ENCODE assay signal across 25 cellular contexts in the genomic region with DNA sequence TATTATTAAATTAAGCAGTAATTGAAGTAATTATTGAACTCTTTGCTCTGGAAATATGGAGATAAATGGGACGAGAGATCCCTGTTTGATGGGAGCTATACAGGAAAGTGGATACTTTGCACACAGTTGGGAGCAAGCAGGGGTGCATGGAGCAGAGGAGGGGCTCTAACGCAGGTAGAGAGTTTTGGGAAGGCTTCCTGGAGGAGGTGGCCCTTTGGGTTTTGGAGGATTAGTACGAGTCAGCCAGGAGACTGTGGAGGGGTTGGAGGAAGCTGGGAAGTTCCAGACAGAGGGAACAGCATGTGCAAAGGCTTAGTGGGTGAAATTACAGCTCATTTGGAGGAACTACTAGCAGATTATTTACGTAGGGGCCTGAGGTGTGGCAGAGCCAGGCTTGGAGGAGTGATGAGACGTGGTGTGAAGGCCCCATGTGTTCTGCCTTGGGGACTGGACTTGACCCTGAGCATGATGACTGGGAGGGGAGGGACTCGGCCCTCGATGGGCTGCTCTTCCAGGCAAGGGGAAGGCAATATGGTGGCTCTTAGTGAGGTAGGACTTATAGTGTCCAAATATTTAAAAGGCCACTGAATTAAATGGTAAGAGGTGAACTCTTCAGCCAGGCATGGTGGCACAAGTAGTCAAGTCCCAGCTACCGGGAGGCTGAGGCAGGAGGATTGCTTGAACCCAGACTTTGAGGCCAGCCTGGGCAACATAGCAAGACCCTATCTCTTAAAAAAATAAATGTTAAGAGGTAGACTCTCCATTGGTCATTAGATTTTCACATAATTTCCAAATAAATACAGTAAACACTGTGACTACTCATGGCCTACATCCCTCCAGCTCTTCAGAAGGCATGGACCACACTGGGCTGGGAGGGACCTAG. TPM values are rescaled to one million over a fixed set of nuclear protein-coding genes. Genes with fewer than 3 reads are reported as not detected.
DNase-seq lines count a peak whose midpoint lies in the region; ATAC-seq and TF ChIP-seq lines count a peak whose summit lies in the region.
"Had no signal": no experiment of that assay in that cellular context is flagged by ENCODE, and none has a peak within 500 bp of the region (broad histone marks: within the 10 kb centered on the region; RNA-seq: fewer than 3 reads in every experiment).

No MANE protein-coding gene starts in this region.

- H3K36me3 ChIP-seq in SK-N-SH (replicated peaks in 1 of 2; ENCODE audit: control insufficient read depth in 1 of 2, insufficient read depth in 2 of 2, low read length in 1 of 2) (no peaks in the 10 kb centered on the region), endodermal cell (ENCODE audit: control insufficient read depth, insufficient read depth, low read length) (peaks cover 89% of the 10 kb centered on the region), ovary (no peaks in the 10 kb centered on the region), suprapubic skin (no peaks in the 10 kb centered on the region), esophagus muscularis mucosa (no peaks in the 10 kb centered on the region), gastroesophageal sphincter (peaks cover 0 to 4% of the 10 kb centered on the region in 2 donors)
- H3K36me3 ChIP-seq: BLaER1 treated with 17β-estradiol and CSF1 and Interleukin-3, amounts not matched to agents 10 nM and 100 nM had no signal

- POLR2A ChIA-PET in SK-N-SH (lab: Yijun Ruan, JAX): no interaction called here

- H3K36me3 Mint-ChIP-seq in endodermal cell (ENCODE audit: low read depth): peaks cover 68% of the 10 kb centered on the region
- H3K36me3 Mint-ChIP-seq: CD4-positive, alpha-beta memory T cell; IgD-negative memory B cell had no signal

- H3K27me3 ChIP-seq in SK-N-SH (ENCODE audit: insufficient read depth) (no peaks in the 10 kb centered on the region), endodermal cell (ENCODE audit: control insufficient read depth, insufficient read depth, low read length, poor library complexity, severe bottlenecking) (no peaks in the 10 kb centered on the region), ovary (no peaks in the 10 kb centered on the region), suprapubic skin (no peaks in the 10 kb centered on the region), esophagus muscularis mucosa (no peaks in the 10 kb centered on the region), gastroesophageal sphincter (peaks cover 5% of the 10 kb centered on the region)
- H3K27me3 ChIP-seq: MG63 had no signal

- no peak overlapping the region for H2AFZ ChIP-seq in SK-N-SH (ENCODE audit: low read depth)
- H2AFZ ChIP-seq: GM23248, PC-9 had no signal

- H3K79me2 ChIP-seq in SK-N-SH (ENCODE audit: insufficient read depth): no peaks in the 10 kb centered on the region

- H3K4me3 ChIP-seq in SK-N-SH (ENCODE audit: low read depth in 2 of 2, low read length in 1 of 2): no peak overlapping the region
- H3K4me3 ChIP-seq in endodermal cell (ENCODE audit: low read length): no peak overlapping the region
- no peak overlapping the region for H3K4me3 ChIP-seq in ovary
- H3K4me3 ChIP-seq in suprapubic skin: no peak overlapping the region
- no peak overlapping the region for H3K4me3 ChIP-seq in esophagus muscularis mucosa
- no peak overlapping the region for H3K4me3 ChIP-seq in gastroesophageal sphincter
- H3K4me3 ChIP-seq: BLaER1 treated with 17β-estradiol and CSF1 and Interleukin-3, amounts not matched to agents 10 nM and 100 nM; GM23248; MG63; PC-9 had no signal

- H3K27ac ChIP-seq in SK-N-SH (ENCODE audit: low read depth in 2 of 2, low read length in 1 of 2) (no peak overlapping the region), endodermal cell (ENCODE audit: low read depth, low read length) (no peak overlapping the region), ovary (peak overlapping the region in 1 of 2 donors; percentile 71), suprapubic skin (no peak overlapping the region), esophagus muscularis mucosa (replicated peaks in 1 of 4) (no peak overlapping the region), gastroesophageal sphincter (no peak overlapping the region)
- H3K27ac ChIP-seq: 22Rv1; BLaER1 treated with 17β-estradiol and CSF1 and Interleukin-3, amounts not matched to agents 10 nM and 100 nM; GM23248; PC-9 had no signal

- 85% methylated on average over 8 of the region's 8 CpGs for WGBS in SK-N-SH (ENCODE audit: low lambda C conversion rate)
- WGBS in endodermal cell (ENCODE audit: insufficient coverage in 1 of 2, insufficient read length in 1 of 2), 2 experiments: 96 to 98% methylated on average over 8 of the region's 8 CpGs
- WGBS in ovary, 3 donors: 67 to 82% (median 80%) methylated on average over 8 of the region's 8 CpGs
- 95% methylated on average over 8 of the region's 8 CpGs for WGBS in suprapubic skin
- 96% methylated on average over 8 of the region's 8 CpGs for WGBS in esophagus muscularis mucosa
- 92 to 94% methylated on average over 3 to 7 of the region's 8 CpGs for WGBS in gastroesophageal sphincter (ENCODE audit: low coverage in 1 of 2), 2 donors

- H3K4me1 ChIP-seq in SK-N-SH (ENCODE audit: control insufficient read depth in 1 of 2, insufficient read depth in 2 of 2, low read depth in 1 of 2, low read length in 1 of 2) (peaks cover 0 to 7% of the 10 kb centered on the region in 2 experiments; a peak in 1 of 4 replicates), endodermal cell (ENCODE audit: control insufficient read depth, insufficient read depth, low read length) (peaks cover 12% of the 10 kb centered on the region), ovary (ENCODE audit: insufficient read depth) (peaks cover 41% of the 10 kb centered on the region), suprapubic skin (no peaks in the 10 kb centered on the region), esophagus muscularis mucosa (no peaks in the 10 kb centered on the region), gastroesophageal sphincter (no peaks in the 10 kb centered on the region)
- H3K4me1 ChIP-seq: BLaER1 treated with 17β-estradiol and CSF1 and Interleukin-3, amounts not matched to agents 10 nM and 100 nM had no signal

- H3F3A ChIP-seq in SK-N-SH (replicated peaks; ENCODE audit: insufficient read depth): no peaks in the 10 kb centered on the region

- no peak overlapping the region for H3K27ac Mint-ChIP-seq in endodermal cell
- H3K27ac Mint-ChIP-seq: CD4-positive, alpha-beta memory T cell; IgD-negative memory B cell had no signal

- CTCF ChIA-PET in SK-N-SH (lab: Yijun Ruan, JAX): interaction anchor here (0.8 to 18.2 kb wide), 5 partner anchors 10 to 86 kb away, joined by 3 to 294 read pairs (median 5); no protein-coding TSS in a partner anchor

- H3K9me3 ChIP-seq in SK-N-SH: no peaks in the 10 kb centered on the region
- H3K9me3 ChIP-seq in endodermal cell (ENCODE audit: control insufficient read depth, low read length): no peaks in the 10 kb centered on the region
- no peaks in the 10 kb centered on the region for H3K9me3 ChIP-seq in ovary
- no peaks in the 10 kb centered on the region for H3K9me3 ChIP-seq in suprapubic skin
- H3K9me3 ChIP-seq in esophagus muscularis mucosa: no peaks in the 10 kb centered on the region
- H3K9me3 ChIP-seq in gastroesophageal sphincter: no peaks in the 10 kb centered on the region
- H3K9me3 ChIP-seq: BLaER1 treated with 17β-estradiol and CSF1 and Interleukin-3, amounts not matched to agents 10 nM and 100 nM; MG63 had no signal

- ATAC-seq in SK-N-SH treated with all-trans-retinoic acid at 6 μM for 48 hours (no peak), gastroesophageal sphincter (no peak)

- TF ChIP-seq RAD21 in SK-N-SH (IDR thresholded peaks at IDR 0.05; ENCODE audit: low read length): no peak

- no peaks in the 10 kb centered on the region for H3K27me3 Mint-ChIP-seq in endodermal cell (ENCODE audit: insufficient read depth)
- H3K27me3 Mint-ChIP-seq: IgD-negative memory B cell had no signal

- TF ChIP-seq CTCF in SK-N-SH (IDR thresholded peaks at IDR 0.05): no peak
- no peak for TF ChIP-seq CTCF in endodermal cell (conservative IDR thresholded peaks at IDR 0.05)
- TF ChIP-seq CTCF in ovary (IDR thresholded peaks at IDR 0.05): no peak
- no peak for TF ChIP-seq CTCF in suprapubic skin (IDR thresholded peaks at IDR 0.05)
- TF ChIP-seq CTCF in esophagus muscularis mucosa (IDR thresholded peaks at IDR 0.05): no peak
- no peak for TF ChIP-seq CTCF in gastroesophageal sphincter (IDR thresholded peaks at IDR 0.05)

- H4K20me1 ChIP-seq in SK-N-SH (ENCODE audit: insufficient read depth): no peaks in the 10 kb centered on the region
- H4K20me1 ChIP-seq: BLaER1 treated with 17β-estradiol and CSF1 and Interleukin-3, amounts not matched to agents 10 nM and 100 nM had no signal

- DNase-seq in SK-N-SH (no peak), endodermal cell (peak; percentile 24), ovary (peak in 4 of 5 donors; percentile 12 to 31 (median 22)), suprapubic skin (ENCODE audit: low spot score in 2 of 2) (peak; percentile 17 to 21), esophagus muscularis mucosa (ENCODE audit: extremely low spot score) (no peak), NCI-H524 treated with DMSO at 0.1 percent for 48 hours (lab: John Stamatoyannopoulos, UW) (no peak)
- DNase-seq: CD4-positive, alpha-beta memory T cell; GM23248; HCEC 1CT; Kasumi-1; MG63; NCI-H1048; NCI-H1417 treated with DMSO at 0.1 percent for 48 hours; NCI-H187; NCI-H2107; NCI-H446 treated with DMSO at 0.1 percent for 48 hours; NCI-H69; PC-9; RPMI8226; SHP77 treated with DMSO at 0.1 percent for 48 hours had no signal

- H3K4me2 ChIP-seq in SK-N-SH: no peak overlapping the region
- H3K4me2 ChIP-seq: BLaER1 treated with 17β-estradiol and CSF1 and Interleukin-3, amounts not matched to agents 10 nM and 100 nM; PC-9 had no signal

- H3K9me2 ChIP-seq in SK-N-SH: no peaks in the 10 kb centered on the region

- H3K9ac ChIP-seq in SK-N-SH (no peak overlapping the region), endodermal cell (ENCODE audit: extremely low read depth, low read length, poor library complexity, severe bottlenecking) (no peak overlapping the region)
- H3K9ac ChIP-seq: BLaER1 treated with 17β-estradiol and CSF1 and Interleukin-3, amounts not matched to agents 10 nM and 100 nM; GM23248 had no signal

- no peaks in the 10 kb centered on the region for H3K9me3 Mint-ChIP-seq in endodermal cell
- H3K9me3 Mint-ChIP-seq: CD4-positive, alpha-beta memory T cell had no signal

- peaks cover 16% of the 10 kb centered on the region for H3K4me1 Mint-ChIP-seq in endodermal cell
- H3K4me1 Mint-ChIP-seq: CD4-positive, alpha-beta memory T cell; IgD-negative memory B cell had no signal

- H3K4me3 Mint-ChIP-seq in endodermal cell: no peak overlapping the region
- H3K4me3 Mint-ChIP-seq: IgD-negative memory B cell had no signal

- TF ChIP-seq POLR2A in ovary (IDR thresholded peaks at IDR 0.05): no peak
- no peak for TF ChIP-seq POLR2A in suprapubic skin (IDR thresholded peaks at IDR 0.05)
- no peak for TF ChIP-seq POLR2A in esophagus muscularis mucosa (IDR thresholded peaks at IDR 0.05; ENCODE audit: low read depth)
- TF ChIP-seq POLR2A in gastroesophageal sphincter (IDR thresholded peaks at IDR 0.05): no peak

- TF ChIP-seq EP300 in SK-N-SH (IDR thresholded peaks at IDR 0.05; ENCODE audit: borderline replicate concordance in 1 of 2, low read depth in 1 of 2, low read length in 1 of 2) (no peak), ovary (IDR thresholded peaks at IDR 0.05) (no peak), suprapubic skin (IDR thresholded peaks at IDR 0.05) (no peak), esophagus muscularis mucosa (IDR thresholded peaks at IDR 0.05) (no peak), gastroesophageal sphincter (IDR thresholded peaks at IDR 0.05) (no peak)

- intact Hi-C loops in ovary (cut with DNase I): no loop called here
- intact Hi-C loops in esophagus muscularis mucosa (cut with DNase I): no loop called here

RNA-seq across cellular contexts. Expression of a gene that starts 30.2 kb away (rescaled TPM):
- polyA plus RNA-seq in SK-N-SH (2012; rRNA removed) (2.7 and 2.9 TPM in 2 replicates), ovary (100 to 1,000 TPM; 104 to 228 TPM)
- 2.2 and 3.6 TPM in 2 replicates for polyA plus RNA-seq in SK-N-SH (2012; cell fraction: cytosol; rRNA removed)
- 5.0 and 7.1 TPM in 2 replicates for polyA plus RNA-seq in SK-N-SH (2012; cell fraction: nucleus; rRNA removed)
- total RNA-seq in endodermal cell (100 to 1,000 TPM in 1 of 2 donors, 10 to 100 TPM in 1; 86.4 to 106 TPM), ovary (100 to 1,000 TPM; 219 to 723 (median 335) TPM), suprapubic skin (1 to 10 TPM; 3.0 to 6.1 (median 4.3) TPM), esophagus muscularis mucosa (10 to 100 TPM in 1 of 4 donors, 1 to 10 TPM in 3; 3.7 to 11.0 (median 7.7) TPM), gastroesophageal sphincter (1 to 10 TPM; 3.1 to 8.8 (median 6.5) TPM)
- polyA plus RNA-seq in endodermal cell (2013, experiment 1 of 2): 37.0 TPM
- polyA plus RNA-seq in endodermal cell (2013, experiment 2 of 2): 37.3 TPM
- total RNA-seq: GM23248 had no signal
- polyA plus RNA-seq: CD4-positive, alpha-beta memory T cell; GM23248; IgD-negative memory B cell had no signal

Comparison
In these comparisons a context has a peak if more than half of its experiments do, and no peak if none do; other contexts are left out.
1. DNase-seq: peak in endodermal cell (single experiment), ovary (4 of 5) and suprapubic skin (2 of 2); none in SK-N-SH (single experiment), esophagus muscularis mucosa (single experiment) and NCI-H524 treated with DMSO at 0.1 percent for 48 hours (single experiment).
2. RNA of a gene that starts 30.2 kb away (total RNA-seq): 219 to 723 TPM in ovary and 86.4 to 106 TPM in endodermal cell; 3.7 to 11.0 TPM in esophagus muscularis mucosa, 3.1 to 8.8 TPM in gastroesophageal sphincter and 3.0 to 6.1 TPM in suprapubic skin; every median in the first group is over 4 times any median in the second.